Comparison of ENCODE assay signal across 8 cellular contexts in the genomic region with DNA sequence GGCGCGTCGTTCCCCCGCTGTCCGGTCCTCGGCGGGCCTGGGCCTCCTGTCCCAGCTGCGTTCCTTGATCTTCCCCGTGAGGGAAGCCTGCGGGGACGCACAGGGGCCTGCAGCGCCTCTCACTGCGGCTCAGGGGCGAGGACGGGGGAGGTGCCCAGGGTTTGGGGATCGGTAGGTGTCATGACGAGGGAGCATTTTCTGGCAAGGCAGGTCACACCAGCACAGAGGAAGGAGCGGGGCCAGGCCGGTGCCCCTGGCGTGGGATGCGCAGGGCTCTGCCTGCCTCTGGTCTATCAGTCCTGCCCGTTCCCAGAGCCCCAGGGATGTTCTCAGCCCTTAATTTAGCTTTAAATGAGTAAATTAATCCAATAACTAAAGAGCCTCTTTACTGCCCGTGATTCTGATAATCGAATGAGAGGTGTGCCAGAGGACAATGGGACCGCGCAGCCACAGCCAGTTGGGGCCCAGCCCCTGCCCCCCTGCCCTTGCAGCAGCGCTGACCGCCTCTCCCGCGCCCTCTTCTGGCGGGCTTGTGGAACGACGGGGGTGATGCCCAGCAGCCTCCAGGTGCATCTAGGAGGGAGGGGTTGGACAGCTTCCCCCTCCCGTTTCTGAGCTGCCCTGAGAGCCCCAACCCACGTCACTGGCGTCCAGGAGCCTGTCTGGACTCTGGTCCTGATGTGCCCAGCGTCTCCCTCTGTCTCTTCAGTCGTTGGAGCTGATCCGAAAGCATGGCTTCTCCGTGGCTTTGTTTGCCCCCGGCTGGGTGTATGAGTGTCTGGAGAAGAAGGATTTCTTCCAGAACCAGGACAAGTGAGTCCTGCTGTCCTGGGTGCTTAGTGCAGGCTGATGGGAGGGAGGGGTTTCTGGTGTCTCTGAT. TPM values are rescaled to one million over a fixed set of nuclear protein-coding genes. Genes with fewer than 3 reads are reported as not detected.
A peak's percentile ranks its signal among the peaks of the same experiment; 100 is the strongest.
DNase-seq lines count a peak whose midpoint lies in the region; TF ChIP-seq lines count a peak whose summit lies in the region.

No MANE protein-coding gene starts in this region.

- H3K27ac ChIP-seq in vagina, result no peak overlapping the region

- no peak for TF ChIP-seq POLR2A in vagina (IDR thresholded peaks at IDR 0.05)

- H3K27me3 ChIP-seq in vagina, result no peaks in the 10 kb centered on the region

- peak; percentile 42 for DNase-seq in EH (ENCODE audit: low read depth)
- DNase-seq in M059J (ENCODE audit: low read depth), result peak; percentile 24
- DNase-seq in activated CD4-positive, alpha-beta T cell treated with anti-CD3 and anti-CD28 coated beads for 1 hour, result peak; percentile 32
- DNase-seq in effector CD4-positive, alpha-beta T cell, result peak; percentile 39
- peak in 1 of 2 experiments; percentile 66 for DNase-seq in mesothelial cell of epicardium (ENCODE audit: low spot score in 2 of 2, unreplicated experiment in 2 of 2)
- DNase-seq in vagina (ENCODE audit: extremely low spot score in 2 of 2), result no peak
- no peak for DNase-seq in DMS153 (lab: John Stamatoyannopoulos, UW)
- no peak for DNase-seq in amniotic stem cell (lab: John Stamatoyannopoulos, UW)

- H3K27me3 Mint-ChIP-seq in mesothelial cell of epicardium (ENCODE audit: low read depth), result no peaks in the 10 kb centered on the region

- H3K36me3 Mint-ChIP-seq in mesothelial cell of epicardium, result peaks cover 27% of the 10 kb centered on the region

- no peaks in the 10 kb centered on the region for H3K4me1 ChIP-seq in vagina

- H3K9me3 Mint-ChIP-seq in mesothelial cell of epicardium, result no peaks in the 10 kb centered on the region

- H3K4me3 ChIP-seq in vagina, result no peak overlapping the region

- no peaks in the 10 kb centered on the region for H3K9me3 ChIP-seq in vagina

- no peak overlapping the region for H3K27ac Mint-ChIP-seq in mesothelial cell of epicardium

- no peak overlapping the region for H3K4me3 Mint-ChIP-seq in mesothelial cell of epicardium

- peaks cover 0 to 65% of the 10 kb centered on the region in 2 donors for H3K36me3 ChIP-seq in vagina

- H3K4me1 Mint-ChIP-seq in mesothelial cell of epicardium, result no peaks in the 10 kb centered on the region

- peak; percentile 62 for TF ChIP-seq CTCF in mesothelial cell of epicardium (IDR thresholded peaks at IDR 0.05; ENCODE audit: unreplicated experiment)
- peak in 2 of 3 experiments; percentile 55 for TF ChIP-seq CTCF in vagina (IDR thresholded peaks at IDR 0.05)

- intact Hi-C loops in vagina (cut with DNase I), result loop anchor here (5.0 kb wide), 1 partner anchor 35 kb away; no protein-coding TSS in a partner anchor

RNA-seq across cellular contexts. Expression of gene ENGASE, which starts 7.9 kb away (rescaled TPM):
- total RNA-seq in M059J (2014; rRNA removed; shearing (Covaris generic)), result 1.4 and 5.0 TPM in 2 replicates
- total RNA-seq in mesothelial cell of epicardium, result 72.5 to 77.7 TPM (median 76.2 TPM) in 3 replicates
- total RNA-seq in vagina, result 13.8 TPM

RNA-seq across cellular contexts. Expression of gene C1QTNF1, which starts 58.6 kb away (rescaled TPM):
- 4.5 and 7.0 TPM in 2 replicates for total RNA-seq in M059J (2014; rRNA removed; shearing (Covaris generic))
- total RNA-seq in mesothelial cell of epicardium (21.9 to 22.1 TPM (median 22.1 TPM) in 3 replicates), vagina (30.7 TPM)

Comparison
In these comparisons a context has a peak if more than half of its experiments do, and no peak if none do; other contexts are left out.
1. DNase-seq: peak in EH (single experiment), M059J (single experiment), activated CD4-positive, alpha-beta T cell treated with anti-CD3 and anti-CD28 coated beads for 1 hour (single experiment) and effector CD4-positive, alpha-beta T cell (single experiment); none in vagina (0 of 2), DMS153 (single experiment) and amniotic stem cell (single experiment).